ENCODE assay signal across 16 cellular contexts in the genomic region with DNA sequence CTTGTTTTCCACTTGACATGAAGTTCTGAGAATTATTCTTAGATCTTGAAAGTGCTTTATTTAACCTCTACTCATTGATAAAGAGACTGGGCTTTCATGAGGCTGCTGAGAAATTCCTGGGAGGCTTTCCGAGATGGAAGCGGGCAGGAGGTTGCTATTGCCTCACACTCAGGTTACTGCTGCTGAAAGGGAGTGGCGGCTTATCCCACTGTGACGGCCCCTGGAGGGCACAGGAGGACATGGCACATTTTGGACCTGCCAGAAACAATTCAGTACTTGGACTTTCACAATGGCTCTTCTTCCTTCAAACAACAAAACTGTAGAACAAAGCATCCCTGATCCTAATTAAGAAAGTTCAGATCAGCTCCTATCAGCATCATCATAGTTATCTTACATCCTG. TPM values are rescaled to one million over a fixed set of nuclear protein-coding genes. Genes with fewer than 3 reads are reported as not detected.
DNase-seq lines count a peak whose midpoint lies in the region; ATAC-seq and TF ChIP-seq lines count a peak whose summit lies in the region.
"Had no signal": no experiment of that assay in that cellular context is flagged by ENCODE, and none has a peak within 500 bp of the region (broad histone marks: within the 10 kb centered on the region; RNA-seq: fewer than 3 reads in every experiment).

No MANE protein-coding gene starts in this region.

- peak; percentile 75 for DNase-seq in ELF-1 (ENCODE audit: low read depth, low spot score)
- DNase-seq in RPMI7951 (ENCODE audit: low read depth) = peak; percentile 31
- peak in 1 of 2 donors; percentile 62 for DNase-seq in foreskin keratinocyte
- DNase-seq in neural progenitor cell (ENCODE audit: low spot score) = peak; percentile 83
- DNase-seq in mucosa of gallbladder (ENCODE audit: low spot score) = no peak
- no peak for DNase-seq in medulla oblongata (ENCODE audit: extremely low spot score)
- DNase-seq: C1 segment of cervical spinal cord; NCI-H2171 treated with DMSO at 0.1 percent for 48 hours; Peyer's patch; stimulated activated CD4-positive, alpha-beta T cell treated with anti-CD3 and anti-CD28 coated beads, Interleukin-2, amount 100 ng/mL, for 48 hours; stimulated activated naive B cell treated with anti-CD40 and anti-IgM and Interleukin-4, amounts not matched to agents 10 μg/mL and 1 μg/mL and 100 μg/mL, for 72 hours had no signal

- H2AFZ ChIP-seq in neural progenitor cell (replicated peaks) = no peak overlapping the region
- H2AFZ ChIP-seq: parathyroid adenoma had no signal

- no peaks in the 10 kb centered on the region for H3K27me3 Mint-ChIP-seq in neural progenitor cell (ENCODE audit: insufficient read depth, low read depth)

- H3K4me1 Mint-ChIP-seq in neural progenitor cell = peaks cover 21% of the 10 kb centered on the region
- H3K4me1 Mint-ChIP-seq: stimulated activated naive B cell treated with anti-CD40 and anti-IgM and Interleukin-4, amounts not matched to agents 10 μg/mL and 1 μg/mL and 100 μg/mL, for 72 hours had no signal

- H3F3A ChIP-seq in neural progenitor cell (ENCODE audit: low read depth) = no peaks in the 10 kb centered on the region

- H3K4me1 ChIP-seq in foreskin keratinocyte = peaks cover 41% of the 10 kb centered on the region
- peaks cover 18% of the 10 kb centered on the region for H3K4me1 ChIP-seq in neural progenitor cell
- H3K4me1 ChIP-seq: gastroesophageal sphincter, parathyroid adenoma, Peyer's patch had no signal

- H3K9ac ChIP-seq in neural progenitor cell = no peak overlapping the region
- H3K9ac ChIP-seq: parathyroid adenoma had no signal

- no peak overlapping the region for H3K4me3 ChIP-seq in neural progenitor cell
- H3K4me3 ChIP-seq: coronary artery, gastroesophageal sphincter, Peyer's patch had no signal

- H3K27ac ChIP-seq in foreskin keratinocyte (peak overlapping the region; percentile 37), neural progenitor cell (no peak overlapping the region)
- H3K27ac ChIP-seq: coronary artery, gastroesophageal sphincter, parathyroid adenoma, Peyer's patch had no signal

- H3K36me3 ChIP-seq in neural progenitor cell = no peaks in the 10 kb centered on the region
- H3K36me3 ChIP-seq: gastroesophageal sphincter, Peyer's patch had no signal

- H3K27ac Mint-ChIP-seq in neural progenitor cell = no peak overlapping the region
- H3K27ac Mint-ChIP-seq: stimulated activated naive B cell treated with anti-CD40 and anti-IgM and Interleukin-4, amounts not matched to agents 10 μg/mL and 1 μg/mL and 100 μg/mL, for 72 hours had no signal

- no peaks in the 10 kb centered on the region for H3K27me3 ChIP-seq in foreskin keratinocyte
- no peaks in the 10 kb centered on the region for H3K27me3 ChIP-seq in neural progenitor cell
- H3K27me3 ChIP-seq: Peyer's patch had no signal

- H3K36me3 Mint-ChIP-seq in neural progenitor cell = no peaks in the 10 kb centered on the region
- H3K36me3 Mint-ChIP-seq: stimulated activated naive B cell treated with anti-CD40 and anti-IgM and Interleukin-4, amounts not matched to agents 10 μg/mL and 1 μg/mL and 100 μg/mL, for 72 hours had no signal

- H4K20me1 ChIP-seq in neural progenitor cell (ENCODE audit: low read depth) = no peaks in the 10 kb centered on the region

- no peaks in the 10 kb centered on the region for H3K79me2 ChIP-seq in neural progenitor cell (ENCODE audit: low read depth)
- H3K79me2 ChIP-seq: parathyroid adenoma had no signal

- no peak overlapping the region for H3K4me3 Mint-ChIP-seq in neural progenitor cell
- H3K4me3 Mint-ChIP-seq: stimulated activated naive B cell treated with anti-CD40 and anti-IgM and Interleukin-4, amounts not matched to agents 10 μg/mL and 1 μg/mL and 100 μg/mL, for 72 hours had no signal

- no peaks in the 10 kb centered on the region for H3K9me3 ChIP-seq in neural progenitor cell (ENCODE audit: low read depth)
- H3K9me3 ChIP-seq: gastroesophageal sphincter, Peyer's patch had no signal

- TF ChIP-seq CTCF in foreskin keratinocyte (conservative IDR thresholded peaks at IDR 0.05) (peak; percentile 52), neural progenitor cell (IDR thresholded peaks at IDR 0.05) (peak; percentile 62)

- no peak overlapping the region for H3K4me2 ChIP-seq in neural progenitor cell

- no peaks in the 10 kb centered on the region for H3K9me3 Mint-ChIP-seq in neural progenitor cell
- H3K9me3 Mint-ChIP-seq: stimulated activated naive B cell treated with anti-CD40 and anti-IgM and Interleukin-4, amounts not matched to agents 10 μg/mL and 1 μg/mL and 100 μg/mL, for 72 hours had no signal

- peak; percentile 41 for ATAC-seq in foreskin keratinocyte
- no peak for ATAC-seq in GM21723 (IDR thresholded peaks at IDR 0.05; ENCODE audit: unreplicated experiment)
- no peak for ATAC-seq in GM21528 (IDR thresholded peaks at IDR 0.05; ENCODE audit: low FRiP score, unreplicated experiment)
- ATAC-seq: gastroesophageal sphincter; stimulated activated naive B cell treated with anti-CD40 and anti-IgM and Interleukin-4, amounts not matched to agents 10 μg/mL and 1 μg/mL and 100 μg/mL, for 72 hours had no signal

RNA-seq across cellular contexts. Expression of a gene that starts 16.2 kb away (rescaled TPM):
- total RNA-seq in RPMI7951 (2014; rRNA removed; shearing (Covaris generic)) = 3.1 and 3.7 TPM in 2 replicates
- total RNA-seq in foreskin keratinocyte (13.4 and 16.2 TPM in 2 replicates), neural progenitor cell (ENCODE audit: low replicate concordance) (12.1 and 13.2 TPM in 2 replicates), mucosa of gallbladder (5.1 TPM)
- 3.9 and 5.5 TPM in 2 replicates for polyA plus RNA-seq in foreskin keratinocyte

Comparison
In these comparisons a context has a peak if more than half of its experiments do, and no peak if none do; other contexts are left out.
1. DNase-seq: peak in ELF-1 (single experiment), RPMI7951 (single experiment) and neural progenitor cell (single experiment); none in mucosa of gallbladder (single experiment) and medulla oblongata (single experiment).